Comparison of ENCODE assay signal across 1 cellular context in genomic region chr7:128035712-128036111, GRCh38.
A peak's percentile ranks its signal among the peaks of the same experiment; 100 is the strongest.
TF ChIP-seq lines count a peak whose summit lies in the region.

No MANE protein-coding gene starts in this region.

TF ChIP-seq in SK-N-SH, 30 proteins besides CTCF, POLR2A, EP300 and RAD21 (continued from another document):
- peak; percentile 79 for TF ChIP-seq SMC3 (IDR thresholded peaks at IDR 0.05; ENCODE audit: low read depth, low read length)
